1 cellular context compared by ENCODE assay signal in the genomic region with DNA sequence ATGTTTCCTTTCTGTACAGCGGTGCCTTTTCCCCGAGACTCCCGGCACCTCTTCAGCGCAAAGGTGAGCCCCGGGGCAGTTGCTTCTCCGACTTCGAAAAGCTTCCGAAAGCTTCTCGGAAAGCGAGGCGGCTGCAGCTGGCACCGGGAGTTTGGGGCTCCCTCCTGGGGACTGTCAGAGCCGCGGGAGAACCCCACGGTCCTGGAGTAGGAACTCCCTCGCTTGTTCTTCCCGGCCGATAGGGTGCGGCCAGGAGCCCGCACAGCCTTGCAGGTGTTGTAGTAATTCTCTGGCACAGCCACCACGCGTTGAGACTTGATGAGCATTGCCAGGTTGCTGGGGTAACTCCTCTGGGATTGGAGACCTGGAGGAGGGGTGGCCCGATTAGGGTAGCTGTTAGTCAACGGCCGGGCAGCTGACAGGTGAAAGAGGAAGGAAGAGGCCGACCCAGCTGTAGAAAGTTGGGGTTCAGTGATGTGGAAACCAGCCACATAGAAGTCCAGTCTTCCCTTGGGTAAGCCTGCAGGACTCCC.
A peak's percentile ranks its signal among the peaks of the same experiment; 100 is the strongest.
TF ChIP-seq lines count a peak whose summit lies in the region.

No MANE protein-coding gene starts in this region.

TF ChIP-seq in HepG2, 621 proteins besides CTCF, POLR2A, EP300 and RAD21 (continued from another document and continues in another):
- TF ChIP-seq, protein P1, sequence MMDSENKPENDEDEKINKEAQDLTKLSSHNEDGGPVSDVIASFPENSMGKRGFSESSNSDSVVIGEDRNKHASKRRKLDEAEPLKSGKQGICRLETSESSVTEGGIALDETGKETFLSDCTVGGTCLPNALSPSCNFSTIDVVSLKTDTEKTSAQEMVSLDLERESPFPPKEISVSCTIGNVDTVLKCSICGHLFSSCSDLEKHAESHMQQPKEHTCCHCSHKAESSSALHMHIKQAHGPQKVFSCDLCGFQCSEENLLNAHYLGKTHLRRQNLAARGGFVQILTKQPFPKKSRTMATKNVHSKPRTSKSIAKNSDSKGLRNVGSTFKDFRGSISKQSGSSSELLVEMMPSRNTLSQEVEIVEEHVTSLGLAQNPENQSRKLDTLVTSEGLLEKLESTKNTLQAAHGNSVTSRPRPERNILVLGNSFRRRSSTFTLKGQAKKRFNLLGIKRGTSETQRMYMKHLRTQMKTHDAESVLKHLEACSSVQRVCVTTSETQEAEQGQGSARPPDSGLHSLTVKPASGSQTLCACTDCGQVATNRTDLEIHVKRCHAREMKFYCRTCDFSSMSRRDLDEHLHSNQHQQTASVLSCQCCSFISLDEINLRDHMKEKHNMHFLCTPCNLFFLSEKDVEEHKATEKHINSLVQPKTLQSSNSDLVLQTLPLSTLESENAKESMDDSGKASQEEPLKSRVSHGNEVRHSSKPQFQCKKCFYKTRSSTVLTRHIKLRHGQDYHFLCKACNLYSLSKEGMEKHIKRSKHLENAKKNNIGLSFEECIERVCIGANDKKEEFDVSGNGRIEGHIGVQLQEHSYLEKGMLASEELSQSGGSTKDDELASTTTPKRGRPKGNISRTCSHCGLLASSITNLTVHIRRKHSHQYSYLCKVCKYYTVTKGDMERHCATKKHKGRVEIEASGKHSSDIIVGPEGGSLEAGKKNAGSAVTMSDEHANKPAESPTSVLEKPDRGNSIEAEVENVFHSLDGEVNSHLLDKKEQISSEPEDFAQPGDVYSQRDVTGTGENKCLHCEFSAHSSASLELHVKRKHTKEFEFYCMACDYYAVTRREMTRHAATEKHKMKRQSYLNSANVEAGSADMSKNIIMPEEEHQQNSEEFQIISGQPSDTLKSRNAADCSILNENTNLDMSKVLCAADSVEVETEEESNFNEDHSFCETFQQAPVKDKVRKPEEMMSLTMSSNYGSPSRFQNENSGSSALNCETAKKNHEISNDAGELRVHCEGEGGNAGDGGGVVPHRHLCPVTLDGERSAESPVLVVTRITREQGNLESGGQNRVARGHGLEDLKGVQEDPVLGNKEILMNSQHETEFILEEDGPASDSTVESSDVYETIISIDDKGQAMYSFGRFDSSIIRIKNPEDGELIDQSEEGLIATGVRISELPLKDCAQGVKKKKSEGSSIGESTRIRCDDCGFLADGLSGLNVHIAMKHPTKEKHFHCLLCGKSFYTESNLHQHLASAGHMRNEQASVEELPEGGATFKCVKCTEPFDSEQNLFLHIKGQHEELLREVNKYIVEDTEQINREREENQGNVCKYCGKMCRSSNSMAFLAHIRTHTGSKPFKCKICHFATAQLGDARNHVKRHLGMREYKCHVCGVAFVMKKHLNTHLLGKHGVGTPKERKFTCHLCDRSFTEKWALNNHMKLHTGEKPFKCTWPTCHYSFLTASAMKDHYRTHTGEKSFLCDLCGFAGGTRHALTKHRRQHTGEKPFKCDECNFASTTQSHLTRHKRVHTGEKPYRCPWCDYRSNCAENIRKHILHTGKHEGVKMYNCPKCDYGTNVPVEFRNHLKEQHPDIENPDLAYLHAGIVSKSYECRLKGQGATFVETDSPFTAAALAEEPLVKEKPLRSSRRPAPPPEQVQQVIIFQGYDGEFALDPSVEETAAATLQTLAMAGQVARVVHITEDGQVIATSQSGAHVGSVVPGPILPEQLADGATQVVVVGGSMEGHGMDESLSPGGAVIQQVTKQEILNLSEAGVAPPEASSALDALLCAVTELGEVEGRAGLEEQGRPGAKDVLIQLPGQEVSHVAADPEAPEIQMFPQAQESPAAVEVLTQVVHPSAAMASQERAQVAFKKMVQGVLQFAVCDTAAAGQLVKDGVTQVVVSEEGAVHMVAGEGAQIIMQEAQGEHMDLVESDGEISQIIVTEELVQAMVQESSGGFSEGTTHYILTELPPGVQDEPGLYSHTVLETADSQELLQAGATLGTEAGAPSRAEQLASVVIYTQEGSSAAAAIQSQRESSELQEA (CRISPR knock-in tag; IDR thresholded peaks at IDR 0.05; ENCODE audit: not compliant biosample characterization): peak; percentile 60
- TF ChIP-seq ZSCAN22 (CRISPR knock-in tag; IDR thresholded peaks at IDR 0.05) (no peak), ZNF251 (CRISPR knock-in tag; IDR thresholded peaks at IDR 0.05) (no peak), NFE2L2 (IDR thresholded peaks at IDR 0.05; ENCODE audit: low read length) (no peak), ZNF550 (CRISPR knock-in tag; IDR thresholded peaks at IDR 0.05; ENCODE audit: borderline replicate concordance) (peak; percentile 81; the same call in 1 of the 2 replicates), ZNF33B (CRISPR knock-in tag; IDR thresholded peaks at IDR 0.05) (peak; percentile 19; the same call in 1 of the 2 replicates), GATAD1 (CRISPR knock-in tag; IDR thresholded peaks at IDR 0.05) (0 out of 2 replicates have a peak, but pooled peaks have one; percentile 19), ZNF839 (CRISPR knock-in tag; IDR thresholded peaks at IDR 0.05; ENCODE audit: borderline replicate concordance) (peak; percentile 93; the same call in 1 of the 2 replicates), ZNF512B (CRISPR knock-in tag; IDR thresholded peaks at IDR 0.05; ENCODE audit: borderline replicate concordance) (no peak), RCOR2 (CRISPR knock-in tag; IDR thresholded peaks at IDR 0.05) (no peak), ZNF317 (CRISPR knock-in tag; IDR thresholded peaks at IDR 0.05) (peak; percentile 16; the same call in 1 of the 2 replicates), ZNF614 (CRISPR knock-in tag; IDR thresholded peaks at IDR 0.05; ENCODE audit: borderline replicate concordance) (no peak), ZNF687 (CRISPR knock-in tag; IDR thresholded peaks at IDR 0.05) (peak; percentile 59; the same call in 1 of the 2 replicates), DMAP1 (CRISPR knock-in tag; IDR thresholded peaks at IDR 0.05) (no peak; the same call in 1 of the 2 replicates), ZFP82 (CRISPR knock-in tag; IDR thresholded peaks at IDR 0.05; ENCODE audit: borderline replicate concordance) (no peak), TBX2 (CRISPR knock-in tag; IDR thresholded peaks at IDR 0.05; ENCODE audit: borderline replicate concordance) (0 out of 2 replicates have a peak, but pooled peaks have one; percentile 25), STAT6 (CRISPR knock-in tag; IDR thresholded peaks at IDR 0.05; ENCODE audit: borderline replicate concordance) (0 out of 2 replicates have a peak, but pooled peaks have one; percentile 83), PLRG1 (conservative IDR thresholded peaks at IDR 0.05) (no peak)
- TF ChIP-seq, protein P2, sequence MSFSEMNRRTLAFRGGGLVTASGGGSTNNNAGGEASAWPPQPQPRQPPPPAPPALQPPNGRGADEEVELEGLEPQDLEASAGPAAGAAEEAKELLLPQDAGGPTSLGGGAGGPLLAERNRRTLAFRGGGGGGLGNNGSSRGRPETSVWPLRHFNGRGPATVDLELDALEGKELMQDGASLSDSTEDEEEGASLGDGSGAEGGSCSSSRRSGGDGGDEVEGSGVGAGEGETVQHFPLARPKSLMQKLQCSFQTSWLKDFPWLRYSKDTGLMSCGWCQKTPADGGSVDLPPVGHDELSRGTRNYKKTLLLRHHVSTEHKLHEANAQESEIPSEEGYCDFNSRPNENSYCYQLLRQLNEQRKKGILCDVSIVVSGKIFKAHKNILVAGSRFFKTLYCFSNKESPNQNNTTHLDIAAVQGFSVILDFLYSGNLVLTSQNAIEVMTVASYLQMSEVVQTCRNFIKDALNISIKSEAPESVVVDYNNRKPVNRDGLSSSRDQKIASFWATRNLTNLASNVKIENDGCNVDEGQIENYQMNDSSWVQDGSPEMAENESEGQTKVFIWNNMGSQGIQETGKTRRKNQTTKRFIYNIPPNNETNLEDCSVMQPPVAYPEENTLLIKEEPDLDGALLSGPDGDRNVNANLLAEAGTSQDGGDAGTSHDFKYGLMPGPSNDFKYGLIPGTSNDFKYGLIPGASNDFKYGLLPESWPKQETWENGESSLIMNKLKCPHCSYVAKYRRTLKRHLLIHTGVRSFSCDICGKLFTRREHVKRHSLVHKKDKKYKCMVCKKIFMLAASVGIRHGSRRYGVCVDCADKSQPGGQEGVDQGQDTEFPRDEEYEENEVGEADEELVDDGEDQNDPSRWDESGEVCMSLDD (CRISPR knock-in tag; IDR thresholded peaks at IDR 0.05; ENCODE audit: borderline replicate concordance): peak; percentile 93
- TF ChIP-seq, protein P3, sequence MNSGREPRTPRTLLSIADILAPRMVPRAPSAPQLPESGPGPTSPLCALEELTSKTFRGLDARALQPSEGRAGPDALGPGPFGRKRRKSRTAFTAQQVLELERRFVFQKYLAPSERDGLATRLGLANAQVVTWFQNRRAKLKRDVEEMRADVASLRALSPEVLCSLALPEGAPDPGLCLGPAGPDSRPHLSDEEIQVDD (CRISPR knock-in tag; IDR thresholded peaks at IDR 0.05; ENCODE audit: borderline replicate concordance): no peak
- TF ChIP-seq, protein P4, sequence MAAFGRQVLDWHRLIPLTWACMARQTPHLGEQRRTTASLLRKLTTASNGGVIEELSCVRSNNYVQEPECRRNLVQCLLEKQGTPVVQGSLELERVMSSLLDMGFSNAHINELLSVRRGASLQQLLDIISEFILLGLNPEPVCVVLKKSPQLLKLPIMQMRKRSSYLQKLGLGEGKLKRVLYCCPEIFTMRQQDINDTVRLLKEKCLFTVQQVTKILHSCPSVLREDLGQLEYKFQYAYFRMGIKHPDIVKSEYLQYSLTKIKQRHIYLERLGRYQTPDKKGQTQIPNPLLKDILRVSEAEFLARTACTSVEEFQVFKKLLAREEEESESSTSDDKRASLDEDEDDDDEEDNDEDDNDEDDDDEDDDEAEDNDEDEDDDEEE (CRISPR knock-in tag; IDR thresholded peaks at IDR 0.05): 0 out of 2 replicates have a peak, but pooled peaks have one; percentile 37
